ENCODE assay signal across 1 cellular context in genomic region chr11:33013706-33014105, GRCh38.
A peak's percentile ranks its signal among the peaks of the same experiment; 100 is the strongest.
TF ChIP-seq lines count a peak whose summit lies in the region.

No MANE protein-coding gene starts in this region.

TF ChIP-seq in HepG2, 621 proteins besides CTCF, POLR2A, EP300 and RAD21:
- TF ChIP-seq HNF4A (CRISPR knock-in tag; IDR thresholded peaks at IDR 0.05): 0 out of 2 replicates have a peak, but pooled peaks have one; percentile 28
- TF ChIP-seq BCL6 (CRISPR knock-in tag; IDR thresholded peaks at IDR 0.05): 0 out of 2 replicates have a peak, but pooled peaks have one; percentile 7
- TF ChIP-seq SUZ12 (IDR thresholded peaks at IDR 0.05; ENCODE audit: low read depth, low read length): no peak
- peak; percentile 44; the same call in 1 of the 2 replicates for TF ChIP-seq ARID5B (CRISPR knock-in tag; IDR thresholded peaks at IDR 0.05)
- no peak for TF ChIP-seq POLR2G (IDR thresholded peaks at IDR 0.05; ENCODE audit: low read depth, low read length)
- TF ChIP-seq CEBPB (IDR thresholded peaks at IDR 0.05; ENCODE audit: borderline replicate concordance, low read depth, low read length): peak; percentile 73; the same call in 1 of the 2 replicates
- TF ChIP-seq, protein P1, sequence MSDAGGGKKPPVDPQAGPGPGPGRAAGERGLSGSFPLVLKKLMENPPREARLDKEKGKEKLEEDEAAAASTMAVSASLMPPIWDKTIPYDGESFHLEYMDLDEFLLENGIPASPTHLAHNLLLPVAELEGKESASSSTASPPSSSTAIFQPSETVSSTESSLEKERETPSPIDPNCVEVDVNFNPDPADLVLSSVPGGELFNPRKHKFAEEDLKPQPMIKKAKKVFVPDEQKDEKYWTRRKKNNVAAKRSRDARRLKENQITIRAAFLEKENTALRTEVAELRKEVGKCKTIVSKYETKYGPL (CRISPR knock-in tag; IDR thresholded peaks at IDR 0.05): 0 out of 2 replicates have a peak, but pooled peaks have one; percentile 50
- TF ChIP-seq RXRB (CRISPR knock-in tag; IDR thresholded peaks at IDR 0.05; ENCODE audit: borderline replicate concordance): peak; percentile 37; the same call in 1 of the 2 replicates
- TF ChIP-seq ZNF670 (CRISPR knock-in tag; IDR thresholded peaks at IDR 0.05; ENCODE audit: borderline replicate concordance): no peak
- TF ChIP-seq HOXA3 (CRISPR knock-in tag; IDR thresholded peaks at IDR 0.05): no peak
- no peak for TF ChIP-seq BRCA1 (CRISPR knock-in tag; IDR thresholded peaks at IDR 0.05)
- TF ChIP-seq, protein P2, sequence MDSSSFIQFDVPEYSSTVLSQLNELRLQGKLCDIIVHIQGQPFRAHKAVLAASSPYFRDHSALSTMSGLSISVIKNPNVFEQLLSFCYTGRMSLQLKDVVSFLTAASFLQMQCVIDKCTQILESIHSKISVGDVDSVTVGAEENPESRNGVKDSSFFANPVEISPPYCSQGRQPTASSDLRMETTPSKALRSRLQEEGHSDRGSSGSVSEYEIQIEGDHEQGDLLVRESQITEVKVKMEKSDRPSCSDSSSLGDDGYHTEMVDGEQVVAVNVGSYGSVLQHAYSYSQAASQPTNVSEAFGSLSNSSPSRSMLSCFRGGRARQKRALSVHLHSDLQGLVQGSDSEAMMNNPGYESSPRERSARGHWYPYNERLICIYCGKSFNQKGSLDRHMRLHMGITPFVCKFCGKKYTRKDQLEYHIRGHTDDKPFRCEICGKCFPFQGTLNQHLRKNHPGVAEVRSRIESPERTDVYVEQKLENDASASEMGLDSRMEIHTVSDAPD (CRISPR knock-in tag; IDR thresholded peaks at IDR 0.05): no peak
- TF ChIP-seq GATAD2A (CRISPR knock-in tag; IDR thresholded peaks at IDR 0.05): peak; percentile 27; the same call in 1 of the 2 replicates
- TF ChIP-seq RARA (CRISPR knock-in tag; IDR thresholded peaks at IDR 0.05): peak; percentile 25; the same call in 1 of the 2 replicates
- no peak for TF ChIP-seq CBFB (CRISPR knock-in tag; IDR thresholded peaks at IDR 0.05)
- TF ChIP-seq THAP11 (CRISPR knock-in tag; IDR thresholded peaks at IDR 0.05): no peak
- 0 out of 2 replicates have a peak, but pooled peaks have one; percentile 15 for TF ChIP-seq PATZ1 (CRISPR knock-in tag; IDR thresholded peaks at IDR 0.05)
- TF ChIP-seq, protein P3, sequence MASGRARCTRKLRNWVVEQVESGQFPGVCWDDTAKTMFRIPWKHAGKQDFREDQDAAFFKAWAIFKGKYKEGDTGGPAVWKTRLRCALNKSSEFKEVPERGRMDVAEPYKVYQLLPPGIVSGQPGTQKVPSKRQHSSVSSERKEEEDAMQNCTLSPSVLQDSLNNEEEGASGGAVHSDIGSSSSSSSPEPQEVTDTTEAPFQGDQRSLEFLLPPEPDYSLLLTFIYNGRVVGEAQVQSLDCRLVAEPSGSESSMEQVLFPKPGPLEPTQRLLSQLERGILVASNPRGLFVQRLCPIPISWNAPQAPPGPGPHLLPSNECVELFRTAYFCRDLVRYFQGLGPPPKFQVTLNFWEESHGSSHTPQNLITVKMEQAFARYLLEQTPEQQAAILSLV (CRISPR knock-in tag; IDR thresholded peaks at IDR 0.05; ENCODE audit: borderline replicate concordance): no peak
- TF ChIP-seq FOXA3 (CRISPR knock-in tag; IDR thresholded peaks at IDR 0.05): 0 out of 2 replicates have a peak, but pooled peaks have one; percentile 27
- TF ChIP-seq CEBPG (CRISPR knock-in tag; IDR thresholded peaks at IDR 0.05): peak; percentile 69
